Comparison of ENCODE assay signal across 2 cellular contexts in genomic region chr3:99537416-99537815, GRCh38.
TF ChIP-seq lines count a peak whose summit lies in the region.

No MANE protein-coding gene starts in this region.

TF ChIP-seq in IMR-90, 13 proteins besides CTCF, POLR2A, EP300 and RAD21:
- TF ChIP-seq NFE2L2 (IDR thresholded peaks at IDR 0.05; ENCODE audit: low read depth, low read length) (no peak), USF2 (IDR thresholded peaks at IDR 0.05; ENCODE audit: low read depth, low read length) (no peak), CHD1 (IDR thresholded peaks at IDR 0.05; ENCODE audit: low read depth, low read length) (no peak), SMC3 (IDR thresholded peaks at IDR 0.05; ENCODE audit: low read depth, low read length) (no peak), CEBPB (IDR thresholded peaks at IDR 0.05; ENCODE audit: low read depth, low read length) (no peak), BHLHE40 (IDR thresholded peaks at IDR 0.05; ENCODE audit: low read depth, low read length) (no peak), ELK1 (IDR thresholded peaks at IDR 0.05; ENCODE audit: borderline replicate concordance, low read depth, low read length) (no peak), FOS (IDR thresholded peaks at IDR 0.05; ENCODE audit: low read depth, low read length) (no peak), MAZ (IDR thresholded peaks at IDR 0.05; ENCODE audit: borderline replicate concordance, low read depth, low read length) (no peak), MAFK (IDR thresholded peaks at IDR 0.05; ENCODE audit: low read depth, low read length) (no peak), RFX5 (IDR thresholded peaks at IDR 0.05; ENCODE audit: low read depth, low read length) (no peak), MXI1 (IDR thresholded peaks at IDR 0.05; ENCODE audit: borderline replicate concordance, low read depth, low read length) (no peak), RCOR1 (IDR thresholded peaks at IDR 0.05; ENCODE audit: insufficient replicate concordance, low read length) (no peak)
TF ChIP-seq in IMR-90: peak in this region for 0.

TF ChIP-seq in GM12878, 131 proteins besides CTCF, POLR2A, EP300 and RAD21:
- TF ChIP-seq SMAD1 (IDR thresholded peaks at IDR 0.05; ENCODE audit: low read depth, partially characterized antibody) (no peak), YY1 (IDR thresholded peaks at IDR 0.05; ENCODE audit: low read depth, low read length) (0 out of 2 replicates have a peak, but pooled peaks have one; percentile 19)
